31 cellular contexts compared by ENCODE assay signal in genomic region chr2:10014418-10015190, GRCh38. TPM values are rescaled to one million over a fixed set of nuclear protein-coding genes. Genes with fewer than 3 reads are reported as not detected.
DNase-seq lines count a peak whose midpoint lies in the region; ATAC-seq and TF ChIP-seq lines count a peak whose summit lies in the region.
"Had no signal": no experiment of that assay in that cellular context is flagged by ENCODE, and none has a peak within 500 bp of the region (broad histone marks: within the 10 kb centered on the region; RNA-seq: fewer than 3 reads in every experiment).

No MANE protein-coding gene starts in this region.

- no peaks in the 10 kb centered on the region for H3K9me3 ChIP-seq in lower lobe of right lung
- H3K9me3 ChIP-seq: suprapubic skin, upper lobe of right lung had no signal

- intact Hi-C loops in lower lobe of right lung (cut with DNase I) = no loop called here

- H3K9me3 Mint-ChIP-seq in chondrocyte (ENCODE audit: low read depth) = peaks cover 16% of the 10 kb centered on the region
- no peaks in the 10 kb centered on the region for H3K9me3 Mint-ChIP-seq in osteocyte (ENCODE audit: unreplicated experiment)
- peaks cover 7% of the 10 kb centered on the region for H3K9me3 Mint-ChIP-seq in activated naive CD8-positive, alpha-beta T cell treated with anti-CD3 and anti-CD28 coated beads for 36 hours
- H3K9me3 Mint-ChIP-seq: endodermal cell, H9 had no signal

- peaks cover 16% of the 10 kb centered on the region for H3K27me3 Mint-ChIP-seq in chondrocyte (ENCODE audit: low read depth)
- H3K27me3 Mint-ChIP-seq in osteocyte (ENCODE audit: unreplicated experiment) = peaks cover 28% of the 10 kb centered on the region
- no peaks in the 10 kb centered on the region for H3K27me3 Mint-ChIP-seq in activated naive CD8-positive, alpha-beta T cell treated with anti-CD3 and anti-CD28 coated beads for 36 hours

- ATAC-seq in lower lobe of right lung = no peak
- ATAC-seq: A549, gastroesophageal sphincter, left cardiac atrium, T-cell, upper lobe of right lung had no signal

- DNase-seq in LoVo (ENCODE audit: low spot score) (peak; percentile 29), chondrocyte (ENCODE audit: low spot score) (peak; percentile 87), lower lobe of right lung (peak; percentile 36), osteocyte (ENCODE audit: extremely low spot score, unreplicated experiment) (no peak), GF-D8 (lab: John Stamatoyannopoulos, UW) (no peak), G401 (ENCODE audit: low spot score) (no peak)
- no peak for DNase-seq in activated naive CD8-positive, alpha-beta T cell treated with anti-CD3 and anti-CD28 coated beads for 36 hours
- DNase-seq: activated CD4-positive, alpha-beta T cell treated with anti-CD3 and anti-CD28 coated beads, Interleukin-2, amount 50 U/mL, for 1 hour; activated CD4-positive, CD25-positive, alpha-beta regulatory T cell; activated T-cell treated with anti-CD3 and anti-CD28 coated beads, Interleukin-2, amount 50 U/mL, for 1 hour; CD4-positive, alpha-beta T cell; central memory CD4-positive, alpha-beta T cell; endodermal cell; H9; left cardiac atrium; mesenchymal stem cell; NCI-H1694; NCI-H2171; NCI-H510A treated with DMSO at 0.1 percent for 48 hours; RPMI8226; small intestine; stimulated activated naive CD4-positive, alpha-beta T cell; T-cell; upper lobe of right lung had no signal

- peaks cover 23% of the 10 kb centered on the region for H3K4me1 ChIP-seq in lower lobe of right lung
- H3K4me1 ChIP-seq: A549 had no signal

- H3K27me3 ChIP-seq in lower lobe of right lung (ENCODE audit: low read depth) = no peaks in the 10 kb centered on the region
- H3K27me3 ChIP-seq: ascending aorta, gastroesophageal sphincter, hepatocyte, suprapubic skin, upper lobe of right lung had no signal

- in situ Hi-C loops in G401 (cut with HindIII; ENCODE audit: low sequenced_read_pairs) = no loop called here

- H3K4me3 Mint-ChIP-seq in chondrocyte (ENCODE audit: unreplicated experiment) = no peak overlapping the region
- H3K4me3 Mint-ChIP-seq in osteocyte (ENCODE audit: unreplicated experiment) = no peak overlapping the region
- no peak overlapping the region for H3K4me3 Mint-ChIP-seq in activated naive CD8-positive, alpha-beta T cell treated with anti-CD3 and anti-CD28 coated beads for 36 hours
- H3K4me3 Mint-ChIP-seq: CD4-positive, alpha-beta T cell; endodermal cell; H9; T-cell had no signal

- no peak overlapping the region for H3K27ac Mint-ChIP-seq in chondrocyte (ENCODE audit: unreplicated experiment)
- no peak overlapping the region for H3K27ac Mint-ChIP-seq in osteocyte (ENCODE audit: unreplicated experiment)
- H3K27ac Mint-ChIP-seq in activated naive CD8-positive, alpha-beta T cell treated with anti-CD3 and anti-CD28 coated beads for 36 hours = no peak overlapping the region
- H3K27ac Mint-ChIP-seq: CD4-positive, alpha-beta T cell; endodermal cell; H9; T-cell had no signal

- peak overlapping the region; percentile 77; the same call in 1 of the 2 replicates for H3K27ac ChIP-seq in 22Rv1
- H3K27ac ChIP-seq in lower lobe of right lung = no peak overlapping the region
- H3K27ac ChIP-seq: A549, ascending aorta, gastroesophageal sphincter, hepatocyte, parathyroid adenoma, suprapubic skin, upper lobe of right lung had no signal

- peaks cover 3% of the 10 kb centered on the region for H3K36me3 Mint-ChIP-seq in chondrocyte (ENCODE audit: low read depth)
- peaks cover 1% of the 10 kb centered on the region for H3K36me3 Mint-ChIP-seq in osteocyte (ENCODE audit: unreplicated experiment)
- H3K36me3 Mint-ChIP-seq in activated naive CD8-positive, alpha-beta T cell treated with anti-CD3 and anti-CD28 coated beads for 36 hours = no peaks in the 10 kb centered on the region
- H3K36me3 Mint-ChIP-seq: T-cell had no signal

- TF ChIP-seq CTCF in 22Rv1 (IDR thresholded peaks at IDR 0.05) = no peak
- no peak for TF ChIP-seq CTCF in chondrocyte (IDR thresholded peaks at IDR 0.05)
- no peak for TF ChIP-seq CTCF in lower lobe of right lung (IDR thresholded peaks at IDR 0.05)
- no peak for TF ChIP-seq CTCF in osteocyte (IDR thresholded peaks at IDR 0.05)

- no peaks in the 10 kb centered on the region for H3K36me3 ChIP-seq in lower lobe of right lung
- H3K36me3 ChIP-seq: ascending aorta, gastroesophageal sphincter, suprapubic skin, upper lobe of right lung had no signal

- no peak overlapping the region for H3K4me3 ChIP-seq in lower lobe of right lung
- H3K4me3 ChIP-seq: A549, ascending aorta, gastroesophageal sphincter, hepatocyte, suprapubic skin, upper lobe of right lung had no signal

- peaks cover 3% of the 10 kb centered on the region for H3K4me1 Mint-ChIP-seq in chondrocyte (ENCODE audit: low read depth)
- H3K4me1 Mint-ChIP-seq in osteocyte (ENCODE audit: unreplicated experiment) = no peaks in the 10 kb centered on the region
- no peaks in the 10 kb centered on the region for H3K4me1 Mint-ChIP-seq in activated naive CD8-positive, alpha-beta T cell treated with anti-CD3 and anti-CD28 coated beads for 36 hours
- H3K4me1 Mint-ChIP-seq: endodermal cell, H9, T-cell had no signal

RNA-seq across cellular contexts. Expression of gene KLF11, which starts 28.7 kb away (rescaled TPM):
- total RNA-seq in chondrocyte (10.7 to 16.2 TPM (median 15.2 TPM) in 3 replicates), lower lobe of right lung (40.8 TPM), osteocyte (15.9 and 17.4 TPM in 2 replicates)
- 1 to 10 TPM; 3.7 to 3.9 TPM for total RNA-seq in activated naive CD8-positive, alpha-beta T cell treated with anti-CD3 and anti-CD28 coated beads for 36 hours
- total RNA-seq in G401 (2014; rRNA removed; shearing (Covaris generic)) = 4.4 and 6.9 TPM in 2 replicates

Comparison
In these comparisons a context has a peak if more than half of its experiments do, and no peak if none do; other contexts are left out.
1. DNase-seq: peak in LoVo (single experiment), chondrocyte (single experiment) and lower lobe of right lung (single experiment); none in osteocyte (single experiment), activated naive CD8-positive, alpha-beta T cell treated with anti-CD3 and anti-CD28 coated beads for 36 hours (single experiment), GF-D8 (single experiment) and G401 (single experiment).